Comparison of ENCODE assay signal across 22 cellular contexts in genomic region chr1:237098517-237098916, GRCh38. TPM values are rescaled to one million over a fixed set of nuclear protein-coding genes. Genes with fewer than 3 reads are reported as not detected.
A peak's percentile ranks its signal among the peaks of the same experiment; 100 is the strongest.
DNase-seq lines count a peak whose midpoint lies in the region; ATAC-seq lines count a peak whose summit lies in the region.
"Had no signal": no experiment of that assay in that cellular context is flagged by ENCODE, and none has a peak within 500 bp of the region (broad histone marks: within the 10 kb centered on the region; RNA-seq: fewer than 3 reads in every experiment).

No MANE protein-coding gene starts in this region.

- peak; percentile 28 for DNase-seq in A172 (ENCODE audit: low spot score)
- peak; percentile 4 for DNase-seq in ELR (ENCODE audit: low read depth)
- DNase-seq in SK-MEL-5 (ENCODE audit: low read depth, low spot score) = peak; percentile 13
- peak; percentile 52 for DNase-seq in inferior parietal cortex (ENCODE audit: extremely low spot score)
- DNase-seq in amniotic stem cell (lab: John Stamatoyannopoulos, UW) = no peak
- DNase-seq: C1 segment of cervical spinal cord; GM23248; IMR-90; Kasumi-1; NCI-H1105 treated with DMSO at 0.1 percent for 48 hours; NCI-H1694 treated with DMSO at 0.1 percent for 48 hours; NCI-H69; NK-92 treated with Interleukin-12 subunit alpha and Interleukin-12 subunit beta, amount 100 ng/mL, for 24 hours; RPMI8226; SIG-M5 had no signal

- ATAC-seq in HG02623 (IDR thresholded peaks at IDR 0.05; ENCODE audit: unreplicated experiment) (no peak), HG02759 (IDR thresholded peaks at IDR 0.05; ENCODE audit: unreplicated experiment) (no peak), GM19035 (IDR thresholded peaks at IDR 0.05; ENCODE audit: unreplicated experiment) (no peak)
- ATAC-seq: HCT116 had no signal

- in situ Hi-C loops in SK-MEL-5 (cut with HindIII; ENCODE audit: low pct_unique_long_range_greater_than_20kb, low sequenced_read_pairs) = no loop called here

RNA-seq across cellular contexts. Expression of gene RYR2, which starts 56.5 kb away (rescaled TPM):
- 2.3 and 3.2 TPM in 2 replicates for total RNA-seq in A172 (2014; rRNA removed; shearing (Covaris generic))
- total RNA-seq in SK-MEL-5 (2014; rRNA removed; shearing (Covaris generic)) = 0.16 and 0.29 TPM in 2 replicates
- 0.23 and 0.34 TPM in 2 replicates for polyA plus RNA-seq in SK-MEL-5 (2015; cell fraction: cytosol; rRNA removed)
- 0.30 and 0.83 TPM in 2 replicates for polyA plus RNA-seq in SK-MEL-5 (2015; cell fraction: nucleus; rRNA removed)
- total RNA-seq: G401, GM23248, HT-29, IMR-90, OCI-LY7 had no signal
- polyA plus RNA-seq: GM23248, IMR-90 had no signal
